ENCODE assay signal across 14 cellular contexts in genomic region chr4:173531085-173531965, GRCh38. TPM values are rescaled to one million over a fixed set of nuclear protein-coding genes. Genes with fewer than 3 reads are reported as not detected.
DNase-seq lines count a peak whose midpoint lies in the region; ATAC-seq and TF ChIP-seq lines count a peak whose summit lies in the region.
"Had no signal": no experiment of that assay in that cellular context is flagged by ENCODE, and none has a peak within 500 bp of the region (broad histone marks: within the 10 kb centered on the region; RNA-seq: fewer than 3 reads in every experiment).

No MANE protein-coding gene starts in this region.

- H3K36me3 ChIP-seq in hepatocyte (replicated peaks; ENCODE audit: insufficient read depth, low read depth) (no peaks in the 10 kb centered on the region), rectal smooth muscle tissue (ENCODE audit: control insufficient read depth, insufficient read depth, low read length) (peaks cover 6% of the 10 kb centered on the region)

- DNase-seq in GM10266 (ENCODE audit: extremely low spot score) (peak; percentile 11), hepatocyte (ENCODE audit: low spot score) (peak; percentile 39), NCI-H82 treated with DMSO at 0.1 percent for 48 hours (lab: John Stamatoyannopoulos, UW; ENCODE audit: unreplicated experiment) (no peak), dedifferentiated amniotic fluid mesenchymal stem cell (ENCODE audit: extremely low spot score) (no peak)
- DNase-seq: CD4-positive, CD25-positive, alpha-beta regulatory T cell; foreskin keratinocyte; NCI-H1436 treated with DMSO at 0.1 percent for 48 hours; NCI-H524 had no signal

- H3K27me3 Mint-ChIP-seq in activated T-helper 17 cell treated with anti-CD3 and anti-CD28 coated beads, Interleukin-2, amount 50 U/mL, for 72 hours, result peaks cover 82% of the 10 kb centered on the region

- TF ChIP-seq CTCF in GM10266 (IDR thresholded peaks at IDR 0.05; ENCODE audit: control insufficient read depth, insufficient read depth, low read depth, missing control alignments), result no peak
- no peak for TF ChIP-seq CTCF in hepatocyte (IDR thresholded peaks at IDR 0.05; ENCODE audit: poor library complexity)

- no peaks in the 10 kb centered on the region for H3K9me2 ChIP-seq in hepatocyte (replicated peaks; ENCODE audit: insufficient read depth)

- H3K27me3 ChIP-seq in hepatocyte, result peaks cover 78% of the 10 kb centered on the region
- H3K27me3 ChIP-seq in rectal smooth muscle tissue (ENCODE audit: control insufficient read depth, insufficient read depth, low read length), result no peaks in the 10 kb centered on the region

- H4K20me1 ChIP-seq in hepatocyte (ENCODE audit: insufficient read depth, poor library complexity, severe bottlenecking), result no peaks in the 10 kb centered on the region

- peaks cover 7% of the 10 kb centered on the region for H3K9me3 Mint-ChIP-seq in activated T-helper 17 cell treated with anti-CD3 and anti-CD28 coated beads, Interleukin-2, amount 50 U/mL, for 72 hours

- peaks cover 81% of the 10 kb centered on the region for H3K79me2 ChIP-seq in hepatocyte

- H3K36me3 Mint-ChIP-seq in activated T-helper 17 cell treated with anti-CD3 and anti-CD28 coated beads, Interleukin-2, amount 50 U/mL, for 72 hours (ENCODE audit: low read depth), result peaks cover 14% of the 10 kb centered on the region
- H3K36me3 Mint-ChIP-seq: CD4-positive, CD25-positive, alpha-beta regulatory T cell had no signal

- peak overlapping the region; percentile 64 for H3K9ac ChIP-seq in rectal smooth muscle tissue (ENCODE audit: low read length)

- no peaks in the 10 kb centered on the region for H3K4me1 Mint-ChIP-seq in activated T-helper 17 cell treated with anti-CD3 and anti-CD28 coated beads, Interleukin-2, amount 50 U/mL, for 72 hours

- H3K9me3 ChIP-seq in hepatocyte (ENCODE audit: low read depth), result no peaks in the 10 kb centered on the region

- no peak overlapping the region for H3K27ac Mint-ChIP-seq in activated T-helper 17 cell treated with anti-CD3 and anti-CD28 coated beads, Interleukin-2, amount 50 U/mL, for 72 hours

- H3K27ac ChIP-seq in hepatocyte, result peak overlapping the region; percentile 85
- peak overlapping the region; percentile 98 for H3K27ac ChIP-seq in rectal smooth muscle tissue (ENCODE audit: low read depth, low read length)
- H3K27ac ChIP-seq: foreskin keratinocyte, RWPE1, VCaP had no signal

- WGBS in hepatocyte (ENCODE audit: low lambda C conversion rate, missing lambda C conversion rate), result 13% methylated on average over 51 of the region's 52 CpGs

- peak overlapping the region; percentile 91 for H3K4me2 ChIP-seq in hepatocyte

- H3K4me3 Mint-ChIP-seq in activated T-helper 17 cell treated with anti-CD3 and anti-CD28 coated beads, Interleukin-2, amount 50 U/mL, for 72 hours, result peak overlapping the region; percentile 55

- H3K4me3 ChIP-seq in hepatocyte (peak overlapping the region; percentile 70), rectal smooth muscle tissue (ENCODE audit: low read length) (peak overlapping the region; percentile 65)

- peak overlapping the region; percentile 51 for H2AFZ ChIP-seq in hepatocyte

- no peaks in the 10 kb centered on the region for H3K4me1 ChIP-seq in hepatocyte (ENCODE audit: insufficient read depth)
- H3K4me1 ChIP-seq in rectal smooth muscle tissue (ENCODE audit: control insufficient read depth, insufficient read depth, low read length), result peaks cover 21% of the 10 kb centered on the region
- H3K4me1 ChIP-seq: foreskin keratinocyte had no signal

- ATAC-seq in activated T-helper 17 cell treated with anti-CD3 and anti-CD28 coated beads, Interleukin-2, amount 50 U/mL, for 72 hours (replicated peaks), result no peak
- ATAC-seq in HG02642 (IDR thresholded peaks at IDR 0.05; ENCODE audit: poor library complexity, unreplicated experiment) (no peak), GM21367 (IDR thresholded peaks at IDR 0.05; ENCODE audit: unreplicated experiment) (no peak)

RNA-seq across cellular contexts. Expression of gene HAND2, which starts 1.3 kb away (rescaled TPM):
- not detected for total RNA-seq in activated T-helper 17 cell treated with anti-CD3 and anti-CD28 coated beads, Interleukin-2, amount 50 U/mL, for 72 hours
- total RNA-seq in hepatocyte, result 67.9 and 69.7 TPM in 2 replicates
- polyA plus RNA-seq in hepatocyte, result 141 and 152 TPM in 2 replicates
- total RNA-seq: CD4-positive, CD25-positive, alpha-beta regulatory T cell; foreskin keratinocyte had no signal
- polyA plus RNA-seq: CD4-positive, CD25-positive, alpha-beta regulatory T cell; foreskin keratinocyte had no signal

Comparison
In these comparisons a context has a peak if more than half of its experiments do, and no peak if none do; other contexts are left out.
1. DNase-seq: peak in GM10266 (single experiment) and hepatocyte (single experiment); none in NCI-H82 treated with DMSO at 0.1 percent for 48 hours (single experiment) and dedifferentiated amniotic fluid mesenchymal stem cell (single experiment).
2. RNA of gene HAND2, which starts 1.3 kb away (total RNA-seq): 67.9 to 69.7 TPM in hepatocyte; not detected in activated T-helper 17 cell treated with anti-CD3 and anti-CD28 coated beads, Interleukin-2, amount 50 U/mL, for 72 hours; every median in the first group is over 10 times any median in the second.